Comparison of ENCODE assay signal across 10 cellular contexts in the genomic region with DNA sequence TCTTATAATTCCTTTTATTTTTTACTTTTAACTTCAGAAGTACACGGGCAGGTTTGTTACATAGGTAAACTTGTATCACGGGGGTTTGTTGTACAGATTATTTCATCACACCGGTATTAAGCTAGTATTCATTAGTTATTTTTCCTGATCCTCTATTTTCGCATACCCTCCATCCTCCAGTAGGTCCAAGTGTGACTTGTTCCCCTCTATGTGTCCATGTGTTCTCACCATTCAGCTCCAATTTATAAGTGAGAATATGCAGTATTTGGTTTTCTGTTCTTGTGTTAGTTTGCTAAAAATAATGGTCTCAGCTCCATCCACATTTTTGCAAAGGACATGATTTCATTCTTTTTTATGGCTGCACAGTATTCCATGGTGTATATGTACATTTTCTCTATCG. TPM values are rescaled to one million over a fixed set of nuclear protein-coding genes. Genes with fewer than 3 reads are reported as not detected.
"Had no signal": no experiment of that assay in that cellular context is flagged by ENCODE, and none has a peak within 500 bp of the region (broad histone marks: within the 10 kb centered on the region; RNA-seq: fewer than 3 reads in every experiment).

No MANE protein-coding gene starts in this region.

- ATAC-seq: GM23338, HepG2 had no signal

- H3K4me3 ChIP-seq: GM23338 had no signal

- H3K27ac Mint-ChIP-seq: GM23338, H9, IgD-negative memory B cell had no signal

- H3K4me1 Mint-ChIP-seq: GM23338, H9 had no signal

- H3K36me3 Mint-ChIP-seq: IgD-negative memory B cell had no signal

- H3K4me3 Mint-ChIP-seq: GM23338, H9, IgD-negative memory B cell had no signal

- DNase-seq: H9, HCEC 1CT, Karpas-422, KBM-7 had no signal

- H3K27ac ChIP-seq: HL-60, KMS-11 had no signal

RNA-seq across cellular contexts. Expression of a gene that starts 43.1 kb away (rescaled TPM):
- total RNA-seq: H1, H9, HepG2 had no signal
